In the genomic region with DNA sequence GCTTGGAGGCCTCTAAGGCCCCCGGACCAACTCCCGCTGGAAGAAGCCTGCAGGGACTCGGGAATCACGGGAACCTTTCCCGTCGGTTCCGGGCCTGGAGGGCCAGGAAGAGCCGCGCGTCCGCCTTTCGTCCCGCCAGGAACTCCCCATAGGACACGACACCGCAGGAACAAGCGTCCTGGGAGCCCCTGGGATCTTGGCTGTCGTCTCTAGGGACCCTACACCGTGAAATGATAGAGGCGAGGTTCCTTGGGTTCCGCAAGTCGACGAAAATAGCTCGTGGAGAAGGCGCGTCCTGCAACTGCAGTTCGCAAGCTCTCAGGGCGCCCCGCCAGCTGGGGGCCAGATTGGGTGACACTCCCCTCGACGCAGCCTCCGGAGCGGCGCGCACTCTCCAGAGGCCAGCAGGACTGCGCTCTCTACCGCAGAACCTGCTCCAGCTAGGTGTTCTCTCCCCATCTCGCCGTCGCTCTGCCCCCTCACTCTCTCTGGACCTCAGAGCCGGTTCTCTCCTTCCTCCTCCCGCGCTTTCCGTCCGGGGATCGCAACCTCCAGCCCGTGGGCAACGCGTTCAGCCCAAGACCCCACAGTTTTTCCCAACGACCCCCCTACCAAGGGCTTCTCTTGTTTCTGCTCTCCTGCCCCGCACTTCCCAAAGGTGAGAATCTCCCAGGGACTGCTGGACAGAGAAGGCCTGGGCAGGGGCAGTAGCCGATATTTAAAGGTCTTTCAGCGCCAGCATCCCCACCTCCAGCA, we compare ENCODE assay signal across 1 cellular context.
TF ChIP-seq lines count a peak whose summit lies in the region.

No MANE protein-coding gene starts in this region.

TF ChIP-seq in H1, 55 proteins besides CTCF, POLR2A, EP300 and RAD21:
- no peak for TF ChIP-seq RFX5 (IDR thresholded peaks at IDR 0.05; ENCODE audit: borderline replicate concordance, low read depth, low read length)
- no peak for TF ChIP-seq MAFK (IDR thresholded peaks at IDR 0.05; ENCODE audit: low read depth, low read length)
- no peak for TF ChIP-seq NRF1 (IDR thresholded peaks at IDR 0.05; ENCODE audit: low read depth, low read length)
- TF ChIP-seq GABPA (IDR thresholded peaks at IDR 0.05; ENCODE audit: borderline replicate concordance, insufficient read depth, low read length) = no peak
- TF ChIP-seq RNF2 (IDR thresholded peaks at IDR 0.05; ENCODE audit: borderline replicate concordance, low read depth, low read length, missing control alignments, poor library complexity, severe bottlenecking) = no peak
- peak; percentile 97 for TF ChIP-seq KDM4A (IDR thresholded peaks at IDR 0.05; ENCODE audit: low read depth, low read length, severe bottlenecking)
- TF ChIP-seq CBX8 (IDR thresholded peaks at IDR 0.05; ENCODE audit: borderline replicate concordance, low read depth, low read length) = no peak
- no peak for TF ChIP-seq CEBPB (IDR thresholded peaks at IDR 0.05; ENCODE audit: low read depth, low read length)
- TF ChIP-seq SIRT6 (IDR thresholded peaks at IDR 0.05; ENCODE audit: low read length) = no peak
- TF ChIP-seq, protein P1, sequence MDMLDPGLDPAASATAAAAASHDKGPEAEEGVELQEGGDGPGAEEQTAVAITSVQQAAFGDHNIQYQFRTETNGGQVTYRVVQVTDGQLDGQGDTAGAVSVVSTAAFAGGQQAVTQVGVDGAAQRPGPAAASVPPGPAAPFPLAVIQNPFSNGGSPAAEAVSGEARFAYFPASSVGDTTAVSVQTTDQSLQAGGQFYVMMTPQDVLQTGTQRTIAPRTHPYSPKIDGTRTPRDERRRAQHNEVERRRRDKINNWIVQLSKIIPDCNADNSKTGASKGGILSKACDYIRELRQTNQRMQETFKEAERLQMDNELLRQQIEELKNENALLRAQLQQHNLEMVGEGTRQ (IDR thresholded peaks at IDR 0.05; ENCODE audit: low read length) = no peak
- TF ChIP-seq TEAD4 (IDR thresholded peaks at IDR 0.05; ENCODE audit: low read depth, low read length) = no peak
- no peak for TF ChIP-seq HDAC2 (IDR thresholded peaks at IDR 0.05; ENCODE audit: borderline replicate concordance in 1 of 2, low read depth in 2 of 2, low read length in 2 of 2)
- no peak for TF ChIP-seq SIN3A (conservative IDR thresholded peaks at IDR 0.05 in 1 of 2, IDR thresholded peaks at IDR 0.05 in 1 of 2; ENCODE audit: low read depth in 1 of 2, low read length in 2 of 2)
- TF ChIP-seq TBP (IDR thresholded peaks at IDR 0.05; ENCODE audit: low read depth, low read length) = no peak
- TF ChIP-seq PHF8 (conservative IDR thresholded peaks at IDR 0.05; ENCODE audit: low read depth, low read length) = no peak
- no peak for TF ChIP-seq SAP30 (IDR thresholded peaks at IDR 0.05; ENCODE audit: insufficient read depth, insufficient replicate concordance, low read length)
- TF ChIP-seq SP4 (IDR thresholded peaks at IDR 0.05; ENCODE audit: low read length) = no peak
- peak; percentile 45; the same call in 1 of the 2 replicates for TF ChIP-seq MAX (IDR thresholded peaks at IDR 0.05)
- no peak for TF ChIP-seq KDM5A (IDR thresholded peaks at IDR 0.05; ENCODE audit: low read length)
- no peak for TF ChIP-seq RBBP5 (IDR thresholded peaks at IDR 0.05; ENCODE audit: borderline replicate concordance, low read depth, low read length)
- TF ChIP-seq BACH1 (IDR thresholded peaks at IDR 0.05; ENCODE audit: low read length) = no peak
- no peak for TF ChIP-seq TAF7 (optimal IDR thresholded peaks at IDR 0.05; ENCODE audit: borderline replicate concordance, low read depth, low read length)
- peak; percentile 62; the same call in 1 of the 2 replicates for TF ChIP-seq EGR1 (IDR thresholded peaks at IDR 0.05; ENCODE audit: borderline replicate concordance, low read depth, low read length)
- TF ChIP-seq TAF1 (IDR thresholded peaks at IDR 0.05; ENCODE audit: low read depth, low read length) = 0 out of 2 replicates have a peak, but pooled peaks have one; percentile 18
- TF ChIP-seq JUND (IDR thresholded peaks at IDR 0.05; ENCODE audit: low read length) = no peak
- peak; percentile 86 for TF ChIP-seq SUZ12 (IDR thresholded peaks at IDR 0.05; ENCODE audit: low read length)
- no peak for TF ChIP-seq HDAC6 (IDR thresholded peaks at IDR 0.05; ENCODE audit: low read depth, low read length)
- TF ChIP-seq RXRA (IDR thresholded peaks at IDR 0.05; ENCODE audit: insufficient read depth, low read depth, low read length) = no peak
- TF ChIP-seq, protein P2, sequence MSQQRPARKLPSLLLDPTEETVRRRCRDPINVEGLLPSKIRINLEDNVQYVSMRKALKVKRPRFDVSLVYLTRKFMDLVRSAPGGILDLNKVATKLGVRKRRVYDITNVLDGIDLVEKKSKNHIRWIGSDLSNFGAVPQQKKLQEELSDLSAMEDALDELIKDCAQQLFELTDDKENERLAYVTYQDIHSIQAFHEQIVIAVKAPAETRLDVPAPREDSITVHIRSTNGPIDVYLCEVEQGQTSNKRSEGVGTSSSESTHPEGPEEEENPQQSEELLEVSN (IDR thresholded peaks at IDR 0.05) = peak; percentile 46; the same call in 1 of the 2 replicates
- TF ChIP-seq CREB1 (IDR thresholded peaks at IDR 0.05) = no peak
- peak; percentile 19 for TF ChIP-seq EZH2 (IDR thresholded peaks at IDR 0.05; ENCODE audit: low read depth, low read length, severe bottlenecking)
- no peak for TF ChIP-seq CHD1 (IDR thresholded peaks at IDR 0.05; ENCODE audit: low read depth, low read length)
- no peak for TF ChIP-seq GTF2F1 (IDR thresholded peaks at IDR 0.05; ENCODE audit: borderline replicate concordance, low read depth, low read length)
- no peak for TF ChIP-seq SP2 (IDR thresholded peaks at IDR 0.05; ENCODE audit: low read length)
- no peak for TF ChIP-seq POLR2AphosphoS5 (IDR thresholded peaks at IDR 0.05; ENCODE audit: low read depth, low read length)
- TF ChIP-seq POU5F1 (IDR thresholded peaks at IDR 0.05; ENCODE audit: low read depth, low read length) = no peak
- TF ChIP-seq FOSL1 (IDR thresholded peaks at IDR 0.05; ENCODE audit: insufficient read depth, low read depth, low read length) = no peak
- peak; percentile 99 for TF ChIP-seq CTBP2 (IDR thresholded peaks at IDR 0.05; ENCODE audit: borderline replicate concordance, insufficient read depth, insufficient read length, low read length)
- no peak for TF ChIP-seq ATF3 (IDR thresholded peaks at IDR 0.05; ENCODE audit: insufficient read depth, low read depth, low read length)
